1 cellular context compared by ENCODE assay signal in the genomic region with DNA sequence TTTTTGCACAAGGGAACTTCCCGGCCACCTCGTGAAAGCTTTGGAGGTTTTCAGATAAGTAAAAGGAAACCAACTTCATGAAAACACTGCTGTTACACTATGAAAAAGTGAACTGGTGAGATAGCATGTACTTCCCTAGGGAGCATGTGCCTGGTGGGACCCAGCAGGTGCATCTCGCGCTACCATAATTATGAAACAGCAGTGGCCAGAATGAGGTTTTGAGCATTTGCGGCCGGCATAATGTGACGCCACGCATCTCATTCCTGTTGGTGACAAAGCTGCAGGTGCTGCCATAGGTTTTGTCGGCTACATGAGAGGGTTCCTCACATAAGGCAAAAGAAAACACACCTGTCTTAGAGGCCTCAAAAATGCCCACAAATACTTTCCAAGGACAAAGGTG.
TF ChIP-seq lines count a peak whose summit lies in the region.

No MANE protein-coding gene starts in this region.

TF ChIP-seq in H1, 55 proteins besides CTCF, POLR2A, EP300 and RAD21:
- TF ChIP-seq SP2 (IDR thresholded peaks at IDR 0.05; ENCODE audit: low read length): no peak
